In the genomic region with DNA sequence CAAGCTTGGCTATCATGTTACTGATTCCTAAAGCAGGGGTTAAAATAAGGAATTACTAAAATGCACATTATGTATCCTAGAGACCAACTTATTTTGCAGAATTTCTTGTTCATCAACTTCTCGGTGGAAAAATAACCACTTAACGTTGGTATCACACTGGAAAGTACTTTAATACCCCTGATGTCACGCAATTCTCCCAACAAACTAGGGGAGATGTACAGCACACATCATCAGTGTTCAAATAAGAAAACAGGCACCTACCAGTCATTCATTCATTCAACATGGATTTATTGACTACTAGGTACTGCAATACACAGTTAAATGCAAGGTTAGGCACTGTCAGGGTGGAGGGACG, we compare ENCODE assay signal across 8 cellular contexts. TPM values are rescaled to one million over a fixed set of nuclear protein-coding genes. Genes with fewer than 3 reads are reported as not detected.
DNase-seq lines count a peak whose midpoint lies in the region; ATAC-seq, FAIRE-seq and TF ChIP-seq lines count a peak whose summit lies in the region.

No MANE protein-coding gene starts in this region.

- peaks cover 38% of the 10 kb centered on the region for H3K36me3 ChIP-seq in CD4-positive, CD25-positive, alpha-beta regulatory T cell (ENCODE audit: control insufficient read depth, insufficient read depth, low read length)
- H3K36me3 ChIP-seq in OCI-LY3 (replicated peaks; ENCODE audit: low read depth, low read length) = peaks cover 37% of the 10 kb centered on the region
- H3K36me3 ChIP-seq in endothelial cell of umbilical vein (ENCODE audit: control insufficient read depth in 2 of 2, extremely low read depth in 1 of 2, insufficient read depth in 2 of 2, low read length in 2 of 2) = peaks cover 17 to 18% of the 10 kb centered on the region in 2 experiments
- peaks cover 45% of the 10 kb centered on the region for H3K36me3 ChIP-seq in neutrophil

- intact Hi-C loops in endothelial cell of umbilical vein (cut with micrococcal nuclease) (loop anchor here (1.0 to 2.0 kb wide), 4 partner anchors 13 to 110 kb away; no protein-coding TSS in a partner anchor), head of caudate nucleus (cut with DNase I) (loop anchor here (10.0 kb wide), 1 partner anchor 116 kb away; no protein-coding TSS in a partner anchor)

- peak overlapping the region; percentile 96 for H3K9ac ChIP-seq in OCI-LY3 (ENCODE audit: low read length)
- H3K9ac ChIP-seq in endothelial cell of umbilical vein (replicated peaks; ENCODE audit: extremely low read depth, insufficient read depth, low read length) = peak overlapping the region; percentile 85

- peak in 1 of 2 donors; percentile 2 for ATAC-seq in CD4-positive, CD25-positive, alpha-beta regulatory T cell (ENCODE audit: low read depth in 2 of 2)

- H3K9me3 Mint-ChIP-seq in CD4-positive, CD25-positive, alpha-beta regulatory T cell = peaks cover 0 to 2% (median 0%) of the 10 kb centered on the region in 7 donors

- peaks cover 0 to 36% (median 20%) of the 10 kb centered on the region in 4 donors for H3K4me1 Mint-ChIP-seq in CD4-positive, CD25-positive, alpha-beta regulatory T cell

- BruUV-seq in endothelial cell of umbilical vein (replicated peaks; lab: Mats Ljungman, UMichigan) = no TSS peak

- H3K4me2 ChIP-seq in OCI-LY3 (ENCODE audit: low read length) (peak overlapping the region; percentile 93), endothelial cell of umbilical vein (ENCODE audit: insufficient read depth, low read length) (peak overlapping the region; percentile 99)

- no peaks in the 10 kb centered on the region for H3K27me3 Mint-ChIP-seq in CD4-positive, CD25-positive, alpha-beta regulatory T cell

- no peaks in the 10 kb centered on the region for H3K9me1 ChIP-seq in endothelial cell of umbilical vein (replicated peaks; ENCODE audit: control insufficient read depth, extremely low read depth, insufficient read depth, low read length)

- dilution Hi-C loops in endothelial cell of umbilical vein (cut with MboI; ENCODE audit: extremely low pct_ligation_motif_present, low sequenced_read_pairs) = no loop called here

- in situ Hi-C loops in GM13977 (cut with MboI; ENCODE audit: low pct_unique_long_range_greater_than_20kb, low sequenced_read_pairs, unreplicated experiment) = no loop called here

- H3K27me3 ChIP-seq in CD4-positive, CD25-positive, alpha-beta regulatory T cell (ENCODE audit: control insufficient read depth, insufficient read depth, low read length) = no peaks in the 10 kb centered on the region
- H3K27me3 ChIP-seq in OCI-LY3 (ENCODE audit: low read depth, low read length) (no peaks in the 10 kb centered on the region), endothelial cell of umbilical vein (ENCODE audit: control insufficient read depth in 2 of 2, insufficient read depth in 2 of 2, low read length in 2 of 2) (peaks cover 0 to 4% of the 10 kb centered on the region in 2 experiments), neutrophil (no peaks in the 10 kb centered on the region)

- no peaks in the 10 kb centered on the region for H3K9me3 ChIP-seq in CD4-positive, CD25-positive, alpha-beta regulatory T cell (ENCODE audit: control insufficient read depth in 2 of 2, low read length in 2 of 2)
- H3K9me3 ChIP-seq in OCI-LY3 (ENCODE audit: insufficient read depth, low read length) (no peaks in the 10 kb centered on the region), endothelial cell of umbilical vein (replicated peaks; ENCODE audit: control insufficient read depth, insufficient read depth, low read length) (no peaks in the 10 kb centered on the region), neutrophil (no peaks in the 10 kb centered on the region)

- DNase-seq in CD4-positive, CD25-positive, alpha-beta regulatory T cell = peak in 1 of 3 donors; percentile 7
- peak; percentile 38 for DNase-seq in endothelial cell of umbilical vein (ENCODE audit: low read depth, low spot score)
- no peak for DNase-seq in AG08396 (ENCODE audit: low spot score)
- no peak for DNase-seq in NCI-H526 treated with DMSO at 0.1 percent for 48 hours (lab: John Stamatoyannopoulos, UW)
- no peak for DNase-seq in GM13977 (ENCODE audit: low spot score)
- DNase-seq in head of caudate nucleus = no peak

- peaks cover 14% of the 10 kb centered on the region for H3K4me1 ChIP-seq in CD4-positive, CD25-positive, alpha-beta regulatory T cell (ENCODE audit: control insufficient read depth, insufficient read depth, low read length, poor library complexity, severe bottlenecking)
- H3K4me1 ChIP-seq in OCI-LY3 (ENCODE audit: low read length) = peaks cover 17% of the 10 kb centered on the region
- peaks cover 11% of the 10 kb centered on the region for H3K4me1 ChIP-seq in endothelial cell of umbilical vein (ENCODE audit: control insufficient read depth, extremely low read depth, insufficient read depth, low read length)
- peaks cover 13 to 16% of the 10 kb centered on the region in 2 experiments for H3K4me1 ChIP-seq in neutrophil (ENCODE audit: control insufficient read depth in 1 of 2, insufficient read depth in 1 of 2, low read depth in 1 of 2, low read length in 1 of 2)

- CTCF ChIA-PET in endothelial cell of umbilical vein (lab: Charles Lee) = interaction anchor here (1.5 to 1.7 kb wide), 2 partner anchors 34 to 176 kb away, joined by 5 to 6 read pairs; no protein-coding TSS in a partner anchor

- peak overlapping the region; percentile 97 to 100 (median 100) for H3K27ac Mint-ChIP-seq in CD4-positive, CD25-positive, alpha-beta regulatory T cell

- H3K79me2 ChIP-seq in OCI-LY3 (ENCODE audit: low read length) = peaks cover 13% of the 10 kb centered on the region
- H3K79me2 ChIP-seq in endothelial cell of umbilical vein (ENCODE audit: control insufficient read depth, insufficient read depth, low read length) = peaks cover 12% of the 10 kb centered on the region

- H4K20me1 ChIP-seq in OCI-LY3 (ENCODE audit: insufficient read depth, low read length) (no peaks in the 10 kb centered on the region), endothelial cell of umbilical vein (replicated peaks; ENCODE audit: control insufficient read depth, extremely low read depth, insufficient read depth, low read length) (no peaks in the 10 kb centered on the region)

- TF ChIP-seq POLR2A in endothelial cell of umbilical vein (IDR thresholded peaks at IDR 0.05; ENCODE audit: low read depth, low read length) = no peak

- peaks cover 32% of the 10 kb centered on the region for H3K36me3 Mint-ChIP-seq in CD4-positive, CD25-positive, alpha-beta regulatory T cell

- H2AFZ ChIP-seq in OCI-LY3 (ENCODE audit: low read depth, low read length) = peak overlapping the region; percentile 42
- H2AFZ ChIP-seq in endothelial cell of umbilical vein (ENCODE audit: low read depth, low read length) = peak overlapping the region; percentile 45

- H3K27ac ChIP-seq in CD4-positive, CD25-positive, alpha-beta regulatory T cell (ENCODE audit: insufficient read depth, low read length, poor library complexity, severe bottlenecking) = peak overlapping the region; percentile 89
- H3K27ac ChIP-seq in OCI-LY3 (ENCODE audit: low read length) = peak overlapping the region; percentile 79
- peak overlapping the region; percentile 46 for H3K27ac ChIP-seq in endothelial cell of umbilical vein (ENCODE audit: insufficient read depth, low read depth, low read length)
- peak overlapping the region; percentile 88 for H3K27ac ChIP-seq in neutrophil

- peak overlapping the region; percentile 88 to 99 (median 96) for H3K4me3 Mint-ChIP-seq in CD4-positive, CD25-positive, alpha-beta regulatory T cell

- POLR2A ChIA-PET in endothelial cell of umbilical vein (lab: Charles Lee) = no interaction called here

- FAIRE-seq in endothelial cell of umbilical vein (lab: Jason Lieb, UNC) = no peak

- no peak for TF ChIP-seq CTCF in OCI-LY3 (IDR thresholded peaks at IDR 0.05; ENCODE audit: low read depth, low read length)
- TF ChIP-seq CTCF in endothelial cell of umbilical vein (IDR thresholded peaks at IDR 0.05; ENCODE audit: extremely low read depth in 1 of 2, insufficient read depth in 1 of 2, low read depth in 1 of 2, low read length in 2 of 2) = no peak
- no peak for TF ChIP-seq CTCF in neutrophil (IDR thresholded peaks at IDR 0.05)
- no peak for TF ChIP-seq CTCF in GM13977 (IDR thresholded peaks at IDR 0.05; ENCODE audit: extremely low read depth, insufficient read depth, missing control alignments)

- H3K4me3 ChIP-seq in CD4-positive, CD25-positive, alpha-beta regulatory T cell (ENCODE audit: low read depth, low read length) = peak overlapping the region; percentile 95
- H3K4me3 ChIP-seq in OCI-LY3 (ENCODE audit: low read length) (peak overlapping the region; percentile 98), endothelial cell of umbilical vein (replicated peaks in 1 of 3; ENCODE audit: insufficient read depth in 1 of 3, low read depth in 1 of 3, low read length in 3 of 3) (peak overlapping the region; percentile 70 to 93 (median 89)), neutrophil (ENCODE audit: low read depth in 1 of 2, low read length in 1 of 2) (peak overlapping the region; percentile 72 to 78)

RNA-seq across cellular contexts. Expression of a gene that starts 0.6 kb away (rescaled TPM):
- total RNA-seq in CD4-positive, CD25-positive, alpha-beta regulatory T cell = 68.1 TPM
- 10 to 100 TPM; 30.2 to 39.5 (median 32.8) TPM for polyA plus RNA-seq in CD4-positive, CD25-positive, alpha-beta regulatory T cell
- 45.0 and 49.7 TPM in 2 replicates for total RNA-seq in endothelial cell of umbilical vein
- polyA plus RNA-seq in endothelial cell of umbilical vein = 18.1 and 21.4 TPM in 2 replicates
- polyA plus RNA-seq in endothelial cell of umbilical vein (2011; cell fraction: cytosol; rRNA removed) = 17.4 and 17.9 TPM in 2 replicates
- polyA plus RNA-seq in endothelial cell of umbilical vein (2011; cell fraction: nucleus; rRNA removed) = 27.3 and 46.3 TPM in 2 replicates
- polyA plus RNA-seq in endothelial cell of umbilical vein (2012) = 19.3 and 30.9 TPM in 2 replicates
- 37.9 and 40.1 TPM in 2 replicates for polyA minus RNA-seq in endothelial cell of umbilical vein
- 21.1 TPM for polyA minus RNA-seq in endothelial cell of umbilical vein (2011; cell fraction: cytosol; rRNA and poly(A)+ RNA removed)
- polyA minus RNA-seq in endothelial cell of umbilical vein (2011; cell fraction: nucleus; rRNA and poly(A)+ RNA removed) = 32.8 and 43.9 TPM in 2 replicates

RNA-seq across cellular contexts. Expression of a gene that starts 30.5 kb away (rescaled TPM):
- total RNA-seq in CD4-positive, CD25-positive, alpha-beta regulatory T cell = 0.17 TPM
- polyA plus RNA-seq in CD4-positive, CD25-positive, alpha-beta regulatory T cell = under 1 TPM in 2 of 4 donors, not detected in 2; 0.02 to 0.06 TPM
- 3.0 and 5.9 TPM in 2 replicates for total RNA-seq in endothelial cell of umbilical vein
- polyA plus RNA-seq in endothelial cell of umbilical vein = 4.1 and 7.9 TPM in 2 replicates
- polyA plus RNA-seq in endothelial cell of umbilical vein (2011; cell fraction: cytosol; rRNA removed) = 2.2 and 2.3 TPM in 2 replicates
- polyA plus RNA-seq in endothelial cell of umbilical vein (2011; cell fraction: nucleus; rRNA removed) = 14.6 and 19.5 TPM in 2 replicates
- polyA plus RNA-seq in endothelial cell of umbilical vein (2012) = 1.2 and 3.5 TPM in 2 replicates
- 13.1 and 15.4 TPM in 2 replicates for polyA minus RNA-seq in endothelial cell of umbilical vein
- polyA minus RNA-seq in endothelial cell of umbilical vein (2011; cell fraction: cytosol; rRNA and poly(A)+ RNA removed) = not detected
- polyA minus RNA-seq in endothelial cell of umbilical vein (2011; cell fraction: nucleus; rRNA and poly(A)+ RNA removed) = 15.9 and 17.2 TPM in 2 replicates

RNA-seq across cellular contexts. Expression of a gene that starts 50.1 kb away (rescaled TPM):
- not detected for total RNA-seq in CD4-positive, CD25-positive, alpha-beta regulatory T cell
- polyA plus RNA-seq in CD4-positive, CD25-positive, alpha-beta regulatory T cell = not detected
- total RNA-seq in endothelial cell of umbilical vein = not detected in 2 replicates
- polyA plus RNA-seq in endothelial cell of umbilical vein = not detected in 2 replicates
- polyA plus RNA-seq in endothelial cell of umbilical vein (2011; cell fraction: cytosol; rRNA removed) = not detected in 2 replicates
- not detected in 2 replicates for polyA plus RNA-seq in endothelial cell of umbilical vein (2011; cell fraction: nucleus; rRNA removed)
- polyA plus RNA-seq in endothelial cell of umbilical vein (2012) = not detected in 2 replicates
- polyA minus RNA-seq in endothelial cell of umbilical vein = not detected in 2 replicates
- not detected for polyA minus RNA-seq in endothelial cell of umbilical vein (2011; cell fraction: cytosol; rRNA and poly(A)+ RNA removed)
- polyA minus RNA-seq in endothelial cell of umbilical vein (2011; cell fraction: nucleus; rRNA and poly(A)+ RNA removed) = not detected in 2 replicates

RNA-seq across cellular contexts. Expression of a gene that starts 56.6 kb away (rescaled TPM):
- total RNA-seq in CD4-positive, CD25-positive, alpha-beta regulatory T cell = not detected
- not detected for polyA plus RNA-seq in CD4-positive, CD25-positive, alpha-beta regulatory T cell
- total RNA-seq in endothelial cell of umbilical vein = not detected in 2 replicates
- not detected in 2 replicates for polyA plus RNA-seq in endothelial cell of umbilical vein
- 0.04 and 0.14 TPM in 2 replicates for polyA plus RNA-seq in endothelial cell of umbilical vein (2011; cell fraction: cytosol; rRNA removed)
- polyA plus RNA-seq in endothelial cell of umbilical vein (2011; cell fraction: nucleus; rRNA removed) = not detected in 2 replicates
- polyA plus RNA-seq in endothelial cell of umbilical vein (2012) = not detected in 2 replicates
- polyA minus RNA-seq in endothelial cell of umbilical vein = not detected in 2 replicates
- not detected for polyA minus RNA-seq in endothelial cell of umbilical vein (2011; cell fraction: cytosol; rRNA and poly(A)+ RNA removed)
- not detected in 2 replicates for polyA minus RNA-seq in endothelial cell of umbilical vein (2011; cell fraction: nucleus; rRNA and poly(A)+ RNA removed)
